19 cellular contexts compared by ENCODE assay signal in genomic region chr5:76379316-76379715, GRCh38. TPM values are rescaled to one million over a fixed set of nuclear protein-coding genes. Genes with fewer than 3 reads are reported as not detected.
DNase-seq lines count a peak whose midpoint lies in the region; ATAC-seq, FAIRE-seq and TF ChIP-seq lines count a peak whose summit lies in the region.
"Had no signal": no experiment of that assay in that cellular context is flagged by ENCODE, and none has a peak within 500 bp of the region (broad histone marks: within the 10 kb centered on the region; RNA-seq: fewer than 3 reads in every experiment).

No MANE protein-coding gene starts in this region.

- H3K4me3 ChIP-seq in MM.1S (ENCODE audit: low read length) = no peak overlapping the region
- H3K4me3 ChIP-seq in K562 = no peak overlapping the region
- H3K4me3 ChIP-seq in parathyroid adenoma (ENCODE audit: low read depth, low read length) = no peak overlapping the region
- H3K4me3 ChIP-seq in spleen = no peak overlapping the region
- H3K4me3 ChIP-seq: hepatocyte, stomach had no signal

- H3K27ac Mint-ChIP-seq in activated naive CD8-positive, alpha-beta T cell treated with anti-CD3 and anti-CD28 coated beads, Interleukin-2, amount 10 ng/mL, durations not matched to agents 7 days and 5 days = peak overlapping the region; percentile 21
- H3K27ac Mint-ChIP-seq in activated naive CD8-positive, alpha-beta T cell treated with anti-CD3 and anti-CD28 coated beads for 36 hours = no peak overlapping the region
- H3K27ac Mint-ChIP-seq: B cell, brain had no signal

- no peak for TF ChIP-seq POLR2A in K562 (conservative IDR thresholded peaks at IDR 0.05)
- TF ChIP-seq POLR2A in spleen (IDR thresholded peaks at IDR 0.05) = no peak

- H3K4me2 ChIP-seq in MM.1S (ENCODE audit: low read depth, low read length) = no peak overlapping the region
- H3K4me2 ChIP-seq in K562 (ENCODE audit: insufficient read depth, low read length) = no peak overlapping the region
- no peak overlapping the region for H3K4me2 ChIP-seq in parathyroid adenoma (ENCODE audit: low read length)
- H3K4me2 ChIP-seq: hepatocyte had no signal

- H2AFZ ChIP-seq in MM.1S (ENCODE audit: low read length) = no peak overlapping the region
- peak overlapping the region; percentile 3; the same call in 1 of the 2 replicates for H2AFZ ChIP-seq in K562 (ENCODE audit: low read depth, low read length)
- H2AFZ ChIP-seq in parathyroid adenoma = peak overlapping the region; percentile 69
- H2AFZ ChIP-seq: hepatocyte had no signal

- H3F3A ChIP-seq in MM.1S (ENCODE audit: insufficient read depth, low read length) = no peaks in the 10 kb centered on the region

- DNase-seq in activated naive CD8-positive, alpha-beta T cell treated with anti-CD3 and anti-CD28 coated beads, Interleukin-2, amount 10 ng/mL, durations not matched to agents 7 days and 5 days = no peak
- no peak for DNase-seq in activated naive CD8-positive, alpha-beta T cell treated with anti-CD3 and anti-CD28 coated beads for 36 hours
- DNase-seq in MM.1S (peak; percentile 8), K562 (ENCODE audit: extremely low read depth in 1 of 4, low spot score in 3 of 4) (no peak), spleen (no peak), SHP77 (lab: John Stamatoyannopoulos, UW) (no peak)
- DNase-seq: activated CD4-positive, alpha-beta T cell treated with anti-CD3 and anti-CD28 coated beads, Interleukin-2, amount 50 U/mL, for 4 hours; activated gamma-delta T cell; EL; Karpas-422; NCI-H1930; NCI-H69; stomach; T-helper 9 cell had no signal

- FAIRE-seq in K562 (lab: Jason Lieb, UNC) = no peak

- no peaks in the 10 kb centered on the region for H4K20me1 ChIP-seq in MM.1S (ENCODE audit: insufficient read depth, low read length)
- no peaks in the 10 kb centered on the region for H4K20me1 ChIP-seq in K562 (replicated peaks; ENCODE audit: control insufficient read depth, insufficient read depth, low read length)

- H3K79me2 ChIP-seq in MM.1S (ENCODE audit: low read length) (no peaks in the 10 kb centered on the region), K562 (ENCODE audit: control insufficient read depth, insufficient read depth, low read length) (no peaks in the 10 kb centered on the region), parathyroid adenoma (no peaks in the 10 kb centered on the region)
- H3K79me2 ChIP-seq: hepatocyte had no signal

- H3K36me3 ChIP-seq in MM.1S (replicated peaks; ENCODE audit: insufficient read depth, low read length) (no peaks in the 10 kb centered on the region), K562 (ENCODE audit: control insufficient read depth, insufficient read depth, low read length) (no peaks in the 10 kb centered on the region), parathyroid adenoma (ENCODE audit: control insufficient read depth, insufficient read depth, low read length) (no peaks in the 10 kb centered on the region), spleen (no peaks in the 10 kb centered on the region)
- H3K36me3 ChIP-seq: stomach had no signal

- no peaks in the 10 kb centered on the region for H3K9me3 ChIP-seq in MM.1S (replicated peaks; ENCODE audit: insufficient read depth, low read length)
- no peaks in the 10 kb centered on the region for H3K9me3 ChIP-seq in K562 (replicated peaks; ENCODE audit: control insufficient read depth, insufficient read depth, low read depth, low read length)
- no peaks in the 10 kb centered on the region for H3K9me3 ChIP-seq in parathyroid adenoma (ENCODE audit: control insufficient read depth, low read length)
- H3K9me3 ChIP-seq in spleen = no peaks in the 10 kb centered on the region
- H3K9me3 ChIP-seq: stomach had no signal

- CTCF ChIA-PET in K562 (lab: Yijun Ruan, JAX; ENCODE audit: low intra/inter-chr PET ratio) = no interaction called here

- no peak for TF ChIP-seq CTCF in MM.1S (IDR thresholded peaks at IDR 0.05; ENCODE audit: low read length)
- no peak for TF ChIP-seq CTCF in K562 (IDR thresholded peaks at IDR 0.05 in 2 of 3, conservative IDR thresholded peaks at IDR 0.05 in 1 of 3; ENCODE audit: insufficient read depth in 2 of 3, low read depth in 1 of 3, low read length in 3 of 3)
- TF ChIP-seq CTCF in parathyroid adenoma (IDR thresholded peaks at IDR 0.05) = no peak
- no peak for TF ChIP-seq CTCF in spleen (IDR thresholded peaks at IDR 0.05 in 8 of 11, conservative IDR thresholded peaks at IDR 0.05 in 3 of 11)

- no peaks in the 10 kb centered on the region for H3K27me3 ChIP-seq in MM.1S (replicated peaks; ENCODE audit: insufficient read depth, low read length)
- H3K27me3 ChIP-seq in K562 (ENCODE audit: control insufficient read depth in 2 of 2, insufficient read depth in 2 of 2, low read length in 2 of 2) = no peaks in the 10 kb centered on the region
- no peaks in the 10 kb centered on the region for H3K27me3 ChIP-seq in parathyroid adenoma (ENCODE audit: control insufficient read depth, insufficient read depth, low read length)
- H3K27me3 ChIP-seq in spleen (replicated peaks in 1 of 7) = no peaks in the 10 kb centered on the region
- H3K27me3 ChIP-seq: hepatocyte, stomach had no signal

- H3K9ac ChIP-seq in MM.1S (ENCODE audit: low read length) (no peak overlapping the region), K562 (ENCODE audit: insufficient read depth in 1 of 2, low read depth in 2 of 2, low read length in 2 of 2) (no peak overlapping the region), parathyroid adenoma (no peak overlapping the region)

- 27% methylated on average over 5 of the region's 5 CpGs for whole genome bisulfite sequencing in K562 (ENCODE audit: insufficient coverage, low coverage, missing lambda C conversion rate)
- 36 to 46% (median 42%) methylated on average over 5 of the region's 5 CpGs for WGBS in spleen, 5 donors

- TF ChIP-seq EP300 in K562 (IDR thresholded peaks at IDR 0.05; ENCODE audit: low read length) = no peak

- no peaks in the 10 kb centered on the region for H3K9me2 ChIP-seq in MM.1S (replicated peaks; ENCODE audit: insufficient read depth, low read length)

- peaks cover 17% of the 10 kb centered on the region for H3K4me1 Mint-ChIP-seq in activated naive CD8-positive, alpha-beta T cell treated with anti-CD3 and anti-CD28 coated beads, Interleukin-2, amount 10 ng/mL, durations not matched to agents 7 days and 5 days
- H3K4me1 Mint-ChIP-seq in activated naive CD8-positive, alpha-beta T cell treated with anti-CD3 and anti-CD28 coated beads for 36 hours = peaks cover 13% of the 10 kb centered on the region
- H3K4me1 Mint-ChIP-seq: B cell had no signal

- peak; percentile 57 for ATAC-seq in activated naive CD8-positive, alpha-beta T cell treated with anti-CD3 and anti-CD28 coated beads, Interleukin-2, amount 10 ng/mL, durations not matched to agents 7 days and 5 days (ENCODE audit: low read depth)
- ATAC-seq in K562 (no peak), GM21723 (IDR thresholded peaks at IDR 0.05; ENCODE audit: unreplicated experiment) (no peak)

- no peaks in the 10 kb centered on the region for H3K9me1 ChIP-seq in K562 (ENCODE audit: control insufficient read depth, insufficient read depth, low read length)

- H3K4me1 ChIP-seq in MM.1S (ENCODE audit: low read length) = 0 out of 2 replicates have a peak, but pooled peaks cover 6% of the 10 kb centered on the region
- peaks cover 4 to 21% of the 10 kb centered on the region in 2 experiments; a peak in 3 of 5 replicates for H3K4me1 ChIP-seq in K562 (replicated peaks in 1 of 2; ENCODE audit: control insufficient read depth in 2 of 2, insufficient read depth in 2 of 2, low read length in 2 of 2)
- peaks cover 37% of the 10 kb centered on the region for H3K4me1 ChIP-seq in parathyroid adenoma
- H3K4me1 ChIP-seq in spleen = peaks cover 0 to 4% (median 0%) of the 10 kb centered on the region in 6 donors

- TF ChIP-seq RAD21 in K562 (CRISPR knock-in tag; conservative IDR thresholded peaks at IDR 0.05 in 1 of 2, IDR thresholded peaks at IDR 0.05 in 1 of 2) = no peak

- in situ Hi-C loops in K562 (cut with MboI) = no loop called here

- peak overlapping the region; percentile 20 for H3K4me3 Mint-ChIP-seq in activated naive CD8-positive, alpha-beta T cell treated with anti-CD3 and anti-CD28 coated beads, Interleukin-2, amount 10 ng/mL, durations not matched to agents 7 days and 5 days
- H3K4me3 Mint-ChIP-seq in activated naive CD8-positive, alpha-beta T cell treated with anti-CD3 and anti-CD28 coated beads for 36 hours = no peak overlapping the region
- H3K4me3 Mint-ChIP-seq: B cell, brain had no signal

- H3K27ac ChIP-seq in MM.1S (ENCODE audit: low read length) = no peak overlapping the region
- H3K27ac ChIP-seq in K562 (ENCODE audit: extremely low read depth, low read depth, low read length) = no peak overlapping the region
- H3K27ac ChIP-seq in parathyroid adenoma = no peak overlapping the region
- no peak overlapping the region for H3K27ac ChIP-seq in spleen
- H3K27ac ChIP-seq: hepatocyte, stomach had no signal

- POLR2A ChIA-PET in activated naive CD8-positive, alpha-beta T cell treated with anti-CD3 and anti-CD28 coated beads, Interleukin-2, amount 10 ng/mL, durations not matched to agents 7 days and 5 days (lab: Charles Lee) = interaction anchor here (0.7 to 1.4 kb wide), 4 partner anchors 10 to 232 kb away, joined by 3 to 5 read pairs (median 4); no protein-coding TSS in a partner anchor
- POLR2A ChIA-PET in K562 (lab: Yijun Ruan, JAX) = interaction anchor here (0.6 kb wide), 1 partner anchor 1333 kb away, joined by 3 read pairs; no protein-coding TSS in a partner anchor

- no peaks in the 10 kb centered on the region for H3K27me3 Mint-ChIP-seq in activated naive CD8-positive, alpha-beta T cell treated with anti-CD3 and anti-CD28 coated beads, Interleukin-2, amount 10 ng/mL, durations not matched to agents 7 days and 5 days
- H3K27me3 Mint-ChIP-seq in activated naive CD8-positive, alpha-beta T cell treated with anti-CD3 and anti-CD28 coated beads for 36 hours = no peaks in the 10 kb centered on the region
- H3K27me3 Mint-ChIP-seq: B cell, brain had no signal

- no peaks in the 10 kb centered on the region for H3K9me3 Mint-ChIP-seq in activated naive CD8-positive, alpha-beta T cell treated with anti-CD3 and anti-CD28 coated beads, Interleukin-2, amount 10 ng/mL, durations not matched to agents 7 days and 5 days
- H3K9me3 Mint-ChIP-seq in activated naive CD8-positive, alpha-beta T cell treated with anti-CD3 and anti-CD28 coated beads for 36 hours = no peaks in the 10 kb centered on the region
- H3K9me3 Mint-ChIP-seq: brain had no signal

- intact Hi-C loops in K562 (cut with micrococcal nuclease) = no loop called here
- intact Hi-C loops in spleen (cut with DNase I; ENCODE audit: low total_unique reads) = no loop called here

- no peaks in the 10 kb centered on the region for H3K36me3 Mint-ChIP-seq in activated naive CD8-positive, alpha-beta T cell treated with anti-CD3 and anti-CD28 coated beads, Interleukin-2, amount 10 ng/mL, durations not matched to agents 7 days and 5 days
- H3K36me3 Mint-ChIP-seq in activated naive CD8-positive, alpha-beta T cell treated with anti-CD3 and anti-CD28 coated beads for 36 hours = no peaks in the 10 kb centered on the region
- H3K36me3 Mint-ChIP-seq: brain had no signal

- no TSS peak for BruUV-seq in K562 (replicated peaks; lab: Mats Ljungman, UMichigan)

RNA-seq across cellular contexts. Expression of gene IQGAP2, which starts 23.8 kb away (rescaled TPM):
- total RNA-seq in activated naive CD8-positive, alpha-beta T cell treated with anti-CD3 and anti-CD28 coated beads, Interleukin-2, amount 10 ng/mL, durations not matched to agents 7 days and 5 days = 10 to 100 TPM; 62.7 to 74.9 TPM
- 10 to 100 TPM; 30.3 to 30.6 TPM for total RNA-seq in activated naive CD8-positive, alpha-beta T cell treated with anti-CD3 and anti-CD28 coated beads for 36 hours
- 17.5 and 60.7 TPM in 2 replicates for total RNA-seq in K562 (2011; cell fraction: chromatin; rRNA removed; ENCODE audit: low replicate concordance)
- 8.0 and 11.2 TPM in 2 replicates for total RNA-seq in K562 (2011; cell fraction: nucleolus; rRNA removed)
- total RNA-seq in K562 (2011; cell fraction: nucleoplasm; rRNA removed) = 14.3 and 24.7 TPM in 2 replicates
- total RNA-seq in K562 (2014; rRNA removed) = 13.6 and 15.6 TPM in 2 replicates
- 19.6 and 20.4 TPM in 2 replicates for total RNA-seq in K562 (2014; rRNA removed; fragmentation: Illumina TruSeq; extraction: Trizol)
- 19.4 and 20.6 TPM in 2 replicates for total RNA-seq in K562 (2015; rRNA removed; fragmentation: Illumina TruSeq; extraction: Trizol)
- total RNA-seq in K562 (2021) = 15.0 and 17.4 TPM in 2 replicates
- polyA plus RNA-seq in K562 (2011; rRNA removed) = 16.5 and 20.0 TPM in 2 replicates
- 5.8 and 9.8 TPM in 2 replicates for polyA plus RNA-seq in K562 (2011; cell fraction: cytosol; rRNA removed)
- 10.4 and 16.0 TPM in 2 replicates for polyA plus RNA-seq in K562 (2011; cell fraction: nucleus; rRNA removed)
- polyA plus RNA-seq in K562 (2012) = 15.0 and 19.7 TPM in 2 replicates
- polyA plus RNA-seq in K562 (2014; fragmentation: Illumina TruSeq; extraction: Trizol) = 16.0 and 23.2 TPM in 2 replicates
- polyA plus RNA-seq in K562 (2014; fragmentation: Nextera tagmentation; extraction: Ambion mirVana) = 1 to 10 TPM; 8.7 to 8.8 TPM
- 9.8 and 13.5 TPM in 2 replicates for polyA plus RNA-seq in K562 (2014; rRNA removed)
- polyA minus RNA-seq in K562 (2011; rRNA and poly(A)+ RNA removed) = 34.7 and 48.2 TPM in 2 replicates
- polyA minus RNA-seq in K562 (2011; cell fraction: cytosol; rRNA and poly(A)+ RNA removed) = 18.4 and 29.9 TPM in 2 replicates
- 12.9 and 26.5 TPM in 2 replicates for polyA minus RNA-seq in K562 (2011; cell fraction: nucleus; rRNA and poly(A)+ RNA removed)
- 10 to 100 TPM; 49.1 to 83.6 (median 64.3) TPM for total RNA-seq in spleen
- 10 to 100 TPM in 2 of 3 donors, 1 to 10 TPM in 1; 9.3 to 14.8 (median 12.2) TPM for polyA plus RNA-seq in spleen
